In genomic region chr3:133295199-133295901, GRCh38 we compare ENCODE assay signal across 11 cellular contexts.
DNase-seq lines count a peak whose midpoint lies in the region; ATAC-seq and TF ChIP-seq lines count a peak whose summit lies in the region.
"Had no signal": no experiment of that assay in that cellular context is flagged by ENCODE, and none has a peak within 500 bp of the region (broad histone marks: within the 10 kb centered on the region; RNA-seq: fewer than 3 reads in every experiment).

No MANE protein-coding gene starts in this region.

- ATAC-seq in Right ventricle myocardium superior (ENCODE audit: poor library complexity), result peak; percentile 60
- ATAC-seq in naive thymus-derived CD4-positive, alpha-beta T cell, result no peak
- ATAC-seq: Panc1, upper lobe of right lung had no signal

- peaks cover 3 to 8% (median 6%) of the 10 kb centered on the region in 5 donors for H3K27me3 Mint-ChIP-seq in naive thymus-derived CD4-positive, alpha-beta T cell

- H3K27me3 ChIP-seq in naive thymus-derived CD4-positive, alpha-beta T cell (ENCODE audit: control insufficient read depth in 2 of 2, insufficient read depth in 2 of 2, low read length in 2 of 2), result no peaks in the 10 kb centered on the region
- H3K27me3 ChIP-seq in colonic mucosa, result no peaks in the 10 kb centered on the region
- H3K27me3 ChIP-seq: neutrophil, upper lobe of right lung had no signal

- no peaks in the 10 kb centered on the region for H3K9me3 ChIP-seq in naive thymus-derived CD4-positive, alpha-beta T cell (ENCODE audit: control insufficient read depth in 2 of 3, low read length in 3 of 3)
- no peaks in the 10 kb centered on the region for H3K9me3 ChIP-seq in colonic mucosa
- H3K9me3 ChIP-seq: neutrophil, upper lobe of right lung had no signal

- H3K36me3 Mint-ChIP-seq in naive thymus-derived CD4-positive, alpha-beta T cell, result no peaks in the 10 kb centered on the region

- no peak overlapping the region for H3K27ac ChIP-seq in naive thymus-derived CD4-positive, alpha-beta T cell (ENCODE audit: low read depth, low read length)
- H3K27ac ChIP-seq in colonic mucosa, result no peak overlapping the region
- H3K27ac ChIP-seq: neutrophil, upper lobe of right lung had no signal

- CTCF ChIA-PET in naive thymus-derived CD4-positive, alpha-beta T cell (lab: Charles Lee), result no interaction called here

- POLR2A ChIA-PET in naive thymus-derived CD4-positive, alpha-beta T cell (lab: Charles Lee), result no interaction called here

- no peaks in the 10 kb centered on the region for H3K36me3 ChIP-seq in naive thymus-derived CD4-positive, alpha-beta T cell (ENCODE audit: control insufficient read depth in 2 of 3, insufficient read depth in 3 of 3, low read length in 3 of 3)
- no peaks in the 10 kb centered on the region for H3K36me3 ChIP-seq in colonic mucosa
- H3K36me3 ChIP-seq: neutrophil, upper lobe of right lung had no signal

- H3K4me1 ChIP-seq in naive thymus-derived CD4-positive, alpha-beta T cell (ENCODE audit: control insufficient read depth in 2 of 2, insufficient read depth in 2 of 2, low read length in 2 of 2), result no peaks in the 10 kb centered on the region
- H3K4me1 ChIP-seq in colonic mucosa, result no peaks in the 10 kb centered on the region
- H3K4me1 ChIP-seq: upper lobe of right lung had no signal

- no peaks in the 10 kb centered on the region for H3K9me3 Mint-ChIP-seq in naive thymus-derived CD4-positive, alpha-beta T cell

- no peak overlapping the region for H3K9ac ChIP-seq in colonic mucosa (ENCODE audit: low read depth in 2 of 2, low read length in 2 of 2)

- no peaks in the 10 kb centered on the region for H3K4me1 Mint-ChIP-seq in naive thymus-derived CD4-positive, alpha-beta T cell

- no peak overlapping the region for H3K27ac Mint-ChIP-seq in naive thymus-derived CD4-positive, alpha-beta T cell

- intact Hi-C loops in Right ventricle myocardium superior (cut with DNase I) (no loop called here), colonic mucosa (cut with DNase I) (no loop called here)
- intact Hi-C loops in naive thymus-derived CD4-positive, alpha-beta T cell (cut with micrococcal nuclease), result no loop called here

- no peak overlapping the region for H3K4me3 ChIP-seq in naive thymus-derived CD4-positive, alpha-beta T cell (ENCODE audit: low read length)
- no peak overlapping the region for H3K4me3 ChIP-seq in colonic mucosa
- H3K4me3 ChIP-seq: upper lobe of right lung had no signal

- TF ChIP-seq CTCF in GM20000 (IDR thresholded peaks at IDR 0.05; ENCODE audit: extremely low read depth, missing control alignments), result no peak
- no peak for TF ChIP-seq CTCF in colonic mucosa (IDR thresholded peaks at IDR 0.05)

- peak; percentile 72 for DNase-seq in DMS79 (lab: John Stamatoyannopoulos, UW)
- peak; percentile 15 for DNase-seq in GM20000 (ENCODE audit: low spot score)
- DNase-seq in NCI-H2029 treated with DMSO at 0.1 percent for 48 hours (lab: John Stamatoyannopoulos, UW), result peak; percentile 5
- DNase-seq in Right ventricle myocardium superior, result no peak
- DNase-seq in AML-193 (lab: John Stamatoyannopoulos, UW), result no peak
- no peak for DNase-seq in DMS114 treated with DMSO at 0.1 percent for 48 hours (lab: John Stamatoyannopoulos, UW; ENCODE audit: unreplicated experiment)
- DNase-seq in naive thymus-derived CD4-positive, alpha-beta T cell, result no peak
- DNase-seq in colonic mucosa, result no peak
- DNase-seq: upper lobe of right lung had no signal

- H3K4me3 Mint-ChIP-seq in naive thymus-derived CD4-positive, alpha-beta T cell, result no peak overlapping the region

Comparison
In these comparisons a context has a peak if more than half of its experiments do, and no peak if none do; other contexts are left out.
1. DNase-seq: peak in DMS79 (single experiment), GM20000 (single experiment) and NCI-H2029 treated with DMSO at 0.1 percent for 48 hours (single experiment); none in Right ventricle myocardium superior (single experiment), AML-193 (0 of 2), DMS114 treated with DMSO at 0.1 percent for 48 hours (single experiment), naive thymus-derived CD4-positive, alpha-beta T cell (0 of 9) and colonic mucosa (single experiment).